Comparison of ENCODE assay signal across 8 cellular contexts in genomic region chr12:57940915-57941164, GRCh38. TPM values are rescaled to one million over a fixed set of nuclear protein-coding genes. Genes with fewer than 3 reads are reported as not detected.
DNase-seq lines count a peak whose midpoint lies in the region; ATAC-seq, FAIRE-seq and TF ChIP-seq lines count a peak whose summit lies in the region.

No MANE protein-coding gene starts in this region.

- intact Hi-C loops in CD14-positive monocyte (cut with micrococcal nuclease), result loop anchor here in 1 of 2 donors (5.0 kb wide), 1 partner anchor 94 kb away; the partner anchor contains the start of gene CTDSP2
- intact Hi-C loops in mucosa of descending colon (cut with DNase I, micrococcal nuclease), result no loop called here

- H3F3A ChIP-seq in MM.1S (ENCODE audit: insufficient read depth, low read length) (peaks cover 22% of the 10 kb centered on the region), neural progenitor cell (ENCODE audit: low read depth) (peaks cover 5% of the 10 kb centered on the region)

- peaks cover 0 to 1% (median 0%) of the 10 kb centered on the region in 7 donors for H3K9me3 Mint-ChIP-seq in CD14-positive monocyte
- no peaks in the 10 kb centered on the region for H3K9me3 Mint-ChIP-seq in neural progenitor cell

- H3K9ac ChIP-seq in MM.1S (ENCODE audit: low read length), result peak overlapping the region; percentile 81
- peak overlapping the region; percentile 63 to 65 for H3K9ac ChIP-seq in duodenal mucosa (ENCODE audit: low read depth in 1 of 2, low read length in 2 of 2)
- no peak overlapping the region for H3K9ac ChIP-seq in neural progenitor cell

- FAIRE-seq in H54 (lab: Jason Lieb, UNC), result no peak

- H3K27ac Mint-ChIP-seq in CD14-positive monocyte (peak overlapping the region; percentile 98 to 99 (median 99)), neural progenitor cell (no peak overlapping the region)

- H3K79me2 ChIP-seq in MM.1S (ENCODE audit: low read length), result peaks cover 5% of the 10 kb centered on the region
- H3K79me2 ChIP-seq in neural progenitor cell (ENCODE audit: low read depth), result no peaks in the 10 kb centered on the region

- H3K4me1 ChIP-seq in MM.1S (ENCODE audit: low read length), result peaks cover 20% of the 10 kb centered on the region
- peaks cover 9 to 16% of the 10 kb centered on the region in 2 donors for H3K4me1 ChIP-seq in duodenal mucosa (ENCODE audit: control insufficient read depth in 1 of 2, insufficient read depth in 2 of 2, low read length in 2 of 2)
- H3K4me1 ChIP-seq in neural progenitor cell, result no peaks in the 10 kb centered on the region
- H3K4me1 ChIP-seq in mucosa of descending colon (ENCODE audit: low read depth), result peaks cover 17% of the 10 kb centered on the region

- no peaks in the 10 kb centered on the region for H3K36me3 ChIP-seq in MM.1S (replicated peaks; ENCODE audit: insufficient read depth, low read length)
- H3K36me3 ChIP-seq in duodenal mucosa (ENCODE audit: control insufficient read depth in 1 of 2, insufficient read depth in 2 of 2, low read length in 2 of 2), result no peaks in the 10 kb centered on the region
- H3K36me3 ChIP-seq in neural progenitor cell, result no peaks in the 10 kb centered on the region
- no peaks in the 10 kb centered on the region for H3K36me3 ChIP-seq in mucosa of descending colon (ENCODE audit: low read depth)

- H4K20me1 ChIP-seq in MM.1S (ENCODE audit: insufficient read depth, low read length) (no peaks in the 10 kb centered on the region), neural progenitor cell (ENCODE audit: low read depth) (no peaks in the 10 kb centered on the region)

- DNase-seq in CD14-positive monocyte (ENCODE audit: low spot score), result no peak
- no peak for DNase-seq in MM.1S
- DNase-seq in neural progenitor cell (ENCODE audit: low spot score), result no peak
- DNase-seq in AG20443 (ENCODE audit: low spot score), result no peak
- DNase-seq in anterior cingulate cortex (lab: John Stamatoyannopoulos, UW), result no peak
- DNase-seq in mucosa of descending colon, result no peak
- DNase-seq in H54 (ENCODE audit: insufficient read length, low spot score), result no peak

- TF ChIP-seq CTCF in CD14-positive monocyte (IDR thresholded peaks at IDR 0.05), result no peak
- TF ChIP-seq CTCF in MM.1S (IDR thresholded peaks at IDR 0.05; ENCODE audit: low read length), result no peak
- TF ChIP-seq CTCF in neural progenitor cell (IDR thresholded peaks at IDR 0.05), result no peak
- no peak for TF ChIP-seq CTCF in mucosa of descending colon (IDR thresholded peaks at IDR 0.05)

- no peak for TF ChIP-seq POLR2A in H54 (IDR thresholded peaks at IDR 0.05; ENCODE audit: low read depth, low read length)

- peak overlapping the region; percentile 79 for H2AFZ ChIP-seq in MM.1S (ENCODE audit: low read length)
- H2AFZ ChIP-seq in neural progenitor cell (replicated peaks), result peak overlapping the region; percentile 98

- H3K36me3 Mint-ChIP-seq in CD14-positive monocyte (peaks cover 5% of the 10 kb centered on the region in 2 donors), neural progenitor cell (no peaks in the 10 kb centered on the region)

- H3K27ac ChIP-seq in MM.1S (ENCODE audit: low read length) (peak overlapping the region; percentile 93), duodenal mucosa (ENCODE audit: low read depth, low read length) (peak overlapping the region; percentile 90), neural progenitor cell (no peak overlapping the region)

- H3K27me3 ChIP-seq in MM.1S (replicated peaks; ENCODE audit: insufficient read depth, low read length), result no peaks in the 10 kb centered on the region
- no peaks in the 10 kb centered on the region for H3K27me3 ChIP-seq in duodenal mucosa (ENCODE audit: control insufficient read depth in 1 of 2, insufficient read depth in 2 of 2, low read length in 2 of 2)
- H3K27me3 ChIP-seq in neural progenitor cell, result peaks cover 62% of the 10 kb centered on the region

- H3K4me2 ChIP-seq in MM.1S (ENCODE audit: low read depth, low read length) (peak overlapping the region; percentile 81), neural progenitor cell (peak overlapping the region; percentile 98)

- H3K4me3 Mint-ChIP-seq in CD14-positive monocyte (peak overlapping the region; percentile 93 to 96), neural progenitor cell (peak overlapping the region; percentile 92)

- no peaks in the 10 kb centered on the region for H3K9me3 ChIP-seq in MM.1S (replicated peaks; ENCODE audit: insufficient read depth, low read length)
- no peaks in the 10 kb centered on the region for H3K9me3 ChIP-seq in duodenal mucosa (ENCODE audit: control insufficient read depth in 1 of 2, low read length in 2 of 2)
- H3K9me3 ChIP-seq in neural progenitor cell (ENCODE audit: low read depth), result no peaks in the 10 kb centered on the region
- H3K9me3 ChIP-seq in mucosa of descending colon, result no peaks in the 10 kb centered on the region

- no peaks in the 10 kb centered on the region for H3K9me2 ChIP-seq in MM.1S (replicated peaks; ENCODE audit: insufficient read depth, low read length)

- peaks cover 63% of the 10 kb centered on the region for H3K4me1 Mint-ChIP-seq in CD14-positive monocyte
- peaks cover 21% of the 10 kb centered on the region for H3K4me1 Mint-ChIP-seq in neural progenitor cell

- H3K4me3 ChIP-seq in MM.1S (ENCODE audit: low read length) (peak overlapping the region; percentile 82), duodenal mucosa (ENCODE audit: low read depth in 1 of 2, low read length in 2 of 2) (peak overlapping the region; percentile 76 to 94), neural progenitor cell (peak overlapping the region; percentile 70), mucosa of descending colon (no peak overlapping the region)

- H3K27me3 Mint-ChIP-seq in CD14-positive monocyte (ENCODE audit: low read depth in 3 of 3) (no peaks in the 10 kb centered on the region), neural progenitor cell (ENCODE audit: insufficient read depth, low read depth) (no peaks in the 10 kb centered on the region)

- ATAC-seq in mucosa of descending colon, result no peak

RNA-seq across cellular contexts. Expression of gene ATP23, which starts 0.5 kb away (rescaled TPM):
- polyA plus RNA-seq in CD14-positive monocyte, result 10 to 100 TPM; 24.8 to 27.5 TPM
- total RNA-seq in neural progenitor cell (ENCODE audit: low replicate concordance), result 6.3 and 11.4 TPM in 2 replicates
- total RNA-seq in mucosa of descending colon, result 10 to 100 TPM; 13.7 to 19.0 (median 15.3) TPM
